1 cellular context compared by ENCODE assay signal in the genomic region with DNA sequence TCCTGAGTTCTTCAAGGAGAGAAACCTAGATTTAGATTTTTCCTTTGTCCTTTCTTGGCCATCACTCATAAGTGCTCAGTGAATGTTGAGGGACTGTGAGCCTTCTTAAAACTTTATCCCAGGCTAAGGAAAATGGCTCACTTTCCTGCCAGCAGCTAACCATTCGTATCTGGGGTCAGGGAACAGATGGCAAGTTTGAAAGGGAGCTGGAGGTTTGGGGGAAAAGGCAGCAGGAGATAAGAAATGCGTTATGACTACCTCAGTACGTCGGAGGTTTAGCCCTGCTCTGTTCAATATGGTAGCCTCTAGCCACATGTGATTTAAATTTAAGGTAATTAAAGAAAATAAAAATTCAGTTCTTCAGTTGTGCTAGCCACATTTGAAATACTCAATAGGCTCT.
TF ChIP-seq lines count a peak whose summit lies in the region.

No MANE protein-coding gene starts in this region.

TF ChIP-seq in K562, 482 proteins besides CTCF, POLR2A, EP300 and RAD21 (continued from another document):
- TF ChIP-seq, protein P1, sequence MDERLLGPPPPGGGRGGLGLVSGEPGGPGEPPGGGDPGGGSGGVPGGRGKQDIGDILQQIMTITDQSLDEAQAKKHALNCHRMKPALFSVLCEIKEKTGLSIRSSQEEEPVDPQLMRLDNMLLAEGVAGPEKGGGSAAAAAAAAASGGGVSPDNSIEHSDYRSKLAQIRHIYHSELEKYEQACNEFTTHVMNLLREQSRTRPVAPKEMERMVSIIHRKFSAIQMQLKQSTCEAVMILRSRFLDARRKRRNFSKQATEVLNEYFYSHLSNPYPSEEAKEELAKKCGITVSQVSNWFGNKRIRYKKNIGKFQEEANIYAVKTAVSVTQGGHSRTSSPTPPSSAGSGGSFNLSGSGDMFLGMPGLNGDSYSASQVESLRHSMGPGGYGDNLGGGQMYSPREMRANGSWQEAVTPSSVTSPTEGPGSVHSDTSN (CRISPR knock-in tag; IDR thresholded peaks at IDR 0.05; ENCODE audit: low read depth): no peak
- TF ChIP-seq, protein P1 (tag; conservative IDR thresholded peaks at IDR 0.05; ENCODE audit: low read depth): no peak
- no peak for TF ChIP-seq DIDO1 (tag; IDR thresholded peaks at IDR 0.05; ENCODE audit: low read depth)
- no peak for TF ChIP-seq ASH1L (IDR thresholded peaks at IDR 0.05; ENCODE audit: borderline replicate concordance, low read depth, partially characterized antibody)
- TF ChIP-seq, protein P2, sequence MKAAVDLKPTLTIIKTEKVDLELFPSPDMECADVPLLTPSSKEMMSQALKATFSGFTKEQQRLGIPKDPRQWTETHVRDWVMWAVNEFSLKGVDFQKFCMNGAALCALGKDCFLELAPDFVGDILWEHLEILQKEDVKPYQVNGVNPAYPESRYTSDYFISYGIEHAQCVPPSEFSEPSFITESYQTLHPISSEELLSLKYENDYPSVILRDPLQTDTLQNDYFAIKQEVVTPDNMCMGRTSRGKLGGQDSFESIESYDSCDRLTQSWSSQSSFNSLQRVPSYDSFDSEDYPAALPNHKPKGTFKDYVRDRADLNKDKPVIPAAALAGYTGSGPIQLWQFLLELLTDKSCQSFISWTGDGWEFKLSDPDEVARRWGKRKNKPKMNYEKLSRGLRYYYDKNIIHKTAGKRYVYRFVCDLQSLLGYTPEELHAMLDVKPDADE (conservative IDR thresholded peaks at IDR 0.05; ENCODE audit: control insufficient read depth, low read depth, low read length): no peak
- no peak for TF ChIP-seq PCBP2 (IDR thresholded peaks at IDR 0.05; ENCODE audit: low read depth, low read length, poor library complexity, severe bottlenecking)
- TF ChIP-seq POLR2B (IDR thresholded peaks at IDR 0.05; ENCODE audit: low read depth, partially characterized antibody): no peak
- TF ChIP-seq FOSL1 (tag; conservative IDR thresholded peaks at IDR 0.05): no peak
- TF ChIP-seq TAF7 (tag; IDR thresholded peaks at IDR 0.05): no peak
- TF ChIP-seq, protein P3, sequence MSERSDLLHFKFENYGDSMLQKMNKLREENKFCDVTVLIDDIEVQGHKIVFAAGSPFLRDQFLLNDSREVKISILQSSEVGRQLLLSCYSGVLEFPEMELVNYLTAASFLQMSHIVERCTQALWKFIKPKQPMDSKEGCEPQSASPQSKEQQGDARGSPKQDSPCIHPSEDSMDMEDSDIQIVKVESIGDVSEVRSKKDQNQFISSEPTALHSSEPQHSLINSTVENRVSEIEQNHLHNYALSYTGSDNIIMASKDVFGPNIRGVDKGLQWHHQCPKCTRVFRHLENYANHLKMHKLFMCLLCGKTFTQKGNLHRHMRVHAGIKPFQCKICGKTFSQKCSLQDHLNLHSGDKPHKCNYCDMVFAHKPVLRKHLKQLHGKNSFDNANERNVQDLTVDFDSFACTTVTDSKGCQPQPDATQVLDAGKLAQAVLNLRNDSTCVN (CRISPR knock-in tag; IDR thresholded peaks at IDR 0.05): no peak
- TF ChIP-seq RHOXF2B (CRISPR knock-in tag; conservative IDR thresholded peaks at IDR 0.05): no peak
- no peak for TF ChIP-seq ZNF384 (IDR thresholded peaks at IDR 0.05; ENCODE audit: low read depth, low read length)
- TF ChIP-seq, protein P4, sequence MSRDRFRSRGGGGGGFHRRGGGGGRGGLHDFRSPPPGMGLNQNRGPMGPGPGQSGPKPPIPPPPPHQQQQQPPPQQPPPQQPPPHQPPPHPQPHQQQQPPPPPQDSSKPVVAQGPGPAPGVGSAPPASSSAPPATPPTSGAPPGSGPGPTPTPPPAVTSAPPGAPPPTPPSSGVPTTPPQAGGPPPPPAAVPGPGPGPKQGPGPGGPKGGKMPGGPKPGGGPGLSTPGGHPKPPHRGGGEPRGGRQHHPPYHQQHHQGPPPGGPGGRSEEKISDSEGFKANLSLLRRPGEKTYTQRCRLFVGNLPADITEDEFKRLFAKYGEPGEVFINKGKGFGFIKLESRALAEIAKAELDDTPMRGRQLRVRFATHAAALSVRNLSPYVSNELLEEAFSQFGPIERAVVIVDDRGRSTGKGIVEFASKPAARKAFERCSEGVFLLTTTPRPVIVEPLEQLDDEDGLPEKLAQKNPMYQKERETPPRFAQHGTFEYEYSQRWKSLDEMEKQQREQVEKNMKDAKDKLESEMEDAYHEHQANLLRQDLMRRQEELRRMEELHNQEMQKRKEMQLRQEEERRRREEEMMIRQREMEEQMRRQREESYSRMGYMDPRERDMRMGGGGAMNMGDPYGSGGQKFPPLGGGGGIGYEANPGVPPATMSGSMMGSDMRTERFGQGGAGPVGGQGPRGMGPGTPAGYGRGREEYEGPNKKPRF (IDR thresholded peaks at IDR 0.05; ENCODE audit: low read depth, low read length): no peak
- no peak for TF ChIP-seq ZKSCAN3 (CRISPR knock-in tag; IDR thresholded peaks at IDR 0.05)
- TF ChIP-seq, protein P5, sequence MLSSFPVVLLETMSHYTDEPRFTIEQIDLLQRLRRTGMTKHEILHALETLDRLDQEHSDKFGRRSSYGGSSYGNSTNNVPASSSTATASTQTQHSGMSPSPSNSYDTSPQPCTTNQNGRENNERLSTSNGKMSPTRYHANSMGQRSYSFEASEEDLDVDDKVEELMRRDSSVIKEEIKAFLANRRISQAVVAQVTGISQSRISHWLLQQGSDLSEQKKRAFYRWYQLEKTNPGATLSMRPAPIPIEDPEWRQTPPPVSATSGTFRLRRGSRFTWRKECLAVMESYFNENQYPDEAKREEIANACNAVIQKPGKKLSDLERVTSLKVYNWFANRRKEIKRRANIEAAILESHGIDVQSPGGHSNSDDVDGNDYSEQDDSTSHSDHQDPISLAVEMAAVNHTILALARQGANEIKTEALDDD (IDR thresholded peaks at IDR 0.05): peak; percentile 56; the same call in 1 of the 2 replicates
- TF ChIP-seq, protein P6, sequence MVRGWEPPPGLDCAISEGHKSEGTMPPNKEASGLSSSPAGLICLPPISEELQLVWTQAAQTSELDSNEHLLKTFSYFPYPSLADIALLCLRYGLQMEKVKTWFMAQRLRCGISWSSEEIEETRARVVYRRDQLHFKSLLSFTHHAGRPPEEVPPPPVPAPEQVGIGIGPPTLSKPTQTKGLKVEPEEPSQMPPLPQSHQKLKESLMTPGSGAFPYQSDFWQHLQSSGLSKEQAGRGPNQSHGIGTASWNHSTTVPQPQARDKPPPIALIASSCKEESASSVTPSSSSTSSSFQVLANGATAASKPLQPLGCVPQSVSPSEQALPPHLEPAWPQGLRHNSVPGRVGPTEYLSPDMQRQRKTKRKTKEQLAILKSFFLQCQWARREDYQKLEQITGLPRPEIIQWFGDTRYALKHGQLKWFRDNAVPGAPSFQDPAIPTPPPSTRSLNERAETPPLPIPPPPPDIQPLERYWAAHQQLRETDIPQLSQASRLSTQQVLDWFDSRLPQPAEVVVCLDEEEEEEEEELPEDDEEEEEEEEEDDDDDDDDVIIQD (CRISPR knock-in tag; IDR thresholded peaks at IDR 0.05): no peak
- TF ChIP-seq, protein P7, sequence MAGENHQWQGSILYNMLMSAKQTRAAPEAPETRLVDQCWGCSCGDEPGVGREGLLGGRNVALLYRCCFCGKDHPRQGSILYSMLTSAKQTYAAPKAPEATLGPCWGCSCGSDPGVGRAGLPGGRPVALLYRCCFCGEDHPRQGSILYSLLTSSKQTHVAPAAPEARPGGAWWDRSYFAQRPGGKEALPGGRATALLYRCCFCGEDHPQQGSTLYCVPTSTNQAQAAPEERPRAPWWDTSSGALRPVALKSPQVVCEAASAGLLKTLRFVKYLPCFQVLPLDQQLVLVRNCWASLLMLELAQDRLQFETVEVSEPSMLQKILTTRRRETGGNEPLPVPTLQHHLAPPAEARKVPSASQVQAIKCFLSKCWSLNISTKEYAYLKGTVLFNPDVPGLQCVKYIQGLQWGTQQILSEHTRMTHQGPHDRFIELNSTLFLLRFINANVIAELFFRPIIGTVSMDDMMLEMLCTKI (IDR thresholded peaks at IDR 0.05; ENCODE audit: partially characterized antibody): no peak
- TF ChIP-seq RBM39 (optimal IDR thresholded peaks at IDR 0.05; ENCODE audit: low read depth, low read length): no peak
- TF ChIP-seq HNRNPH1 (optimal IDR thresholded peaks at IDR 0.05; ENCODE audit: low read depth, low read length): no peak
- peak; percentile 80; the same call in 1 of the 2 replicates for TF ChIP-seq SMARCC2 (IDR thresholded peaks at IDR 0.05; ENCODE audit: low read depth)
- peak; percentile 15 to 76; a peak in 3 of 4 replicates for TF ChIP-seq RCOR1 (IDR thresholded peaks at IDR 0.05; ENCODE audit: borderline replicate concordance in 1 of 2, low read depth in 2 of 2, low read length in 2 of 2)
- TF ChIP-seq, protein P8, sequence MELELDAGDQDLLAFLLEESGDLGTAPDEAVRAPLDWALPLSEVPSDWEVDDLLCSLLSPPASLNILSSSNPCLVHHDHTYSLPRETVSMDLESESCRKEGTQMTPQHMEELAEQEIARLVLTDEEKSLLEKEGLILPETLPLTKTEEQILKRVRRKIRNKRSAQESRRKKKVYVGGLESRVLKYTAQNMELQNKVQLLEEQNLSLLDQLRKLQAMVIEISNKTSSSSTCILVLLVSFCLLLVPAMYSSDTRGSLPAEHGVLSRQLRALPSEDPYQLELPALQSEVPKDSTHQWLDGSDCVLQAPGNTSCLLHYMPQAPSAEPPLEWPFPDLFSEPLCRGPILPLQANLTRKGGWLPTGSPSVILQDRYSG (tag; conservative IDR thresholded peaks at IDR 0.05; ENCODE audit: low read depth): no peak
- TF ChIP-seq ZNF12 (CRISPR knock-in tag; IDR thresholded peaks at IDR 0.05): no peak
- TF ChIP-seq ZNF212 (CRISPR knock-in tag; IDR thresholded peaks at IDR 0.05): no peak
